In genomic region chr11:85947431-85948272, GRCh38 we compare ENCODE assay signal across 8 cellular contexts.
DNase-seq lines count a peak whose midpoint lies in the region; ATAC-seq and TF ChIP-seq lines count a peak whose summit lies in the region.

No MANE protein-coding gene starts in this region.

- no peak overlapping the region for H3K27ac ChIP-seq in prostate gland

- ATAC-seq in HG03108 (IDR thresholded peaks at IDR 0.05; ENCODE audit: unreplicated experiment): peak; percentile 48
- ATAC-seq in stimulated activated naive B cell treated with anti-CD40 and anti-IgM and Interleukin-4, amounts not matched to agents 10 μg/mL and 1 μg/mL and 100 μg/mL, for 72 hours (replicated peaks): peak; percentile 72 to 80
- no peak for ATAC-seq in HG03354 (IDR thresholded peaks at IDR 0.05; ENCODE audit: poor library complexity, severe bottlenecking, unreplicated experiment)

- H3K27ac Mint-ChIP-seq in activated T-helper 2 cell treated with anti-CD3 and anti-CD28 coated beads, Interferon-gamma antibody, Interleukin-2, Interleukin-4, amounts not matched to agents 10 μg/mL and 5 μg/mL and 100 μg/mL, durations not matched to agents 14 hours and 24 hours and 36 hours: peak overlapping the region; percentile 75
- peak overlapping the region; percentile 32 for H3K27ac Mint-ChIP-seq in stimulated activated naive B cell treated with anti-CD40 and anti-IgM and Interleukin-4, amounts not matched to agents 10 μg/mL and 1 μg/mL and 100 μg/mL, for 72 hours

- TF ChIP-seq CTCF in GM13976 (IDR thresholded peaks at IDR 0.05; ENCODE audit: borderline replicate concordance, control extremely low read depth, extremely low read depth, insufficient read depth, missing control alignments): no peak
- TF ChIP-seq CTCF in prostate gland (IDR thresholded peaks at IDR 0.05): no peak

- H3K4me1 ChIP-seq in prostate gland (replicated peaks): no peaks in the 10 kb centered on the region

- in situ Hi-C loops in GM13976 (cut with MboI; ENCODE audit: low sequenced_read_pairs, unreplicated experiment): no loop called here

- peak; percentile 27 for DNase-seq in GM13976 (ENCODE audit: low spot score)
- DNase-seq in activated T-helper 2 cell treated with anti-CD3 and anti-CD28 coated beads, Interferon-gamma antibody, Interleukin-2, Interleukin-4, amounts not matched to agents 10 μg/mL and 5 μg/mL and 100 μg/mL, durations not matched to agents 14 hours and 24 hours and 36 hours (ENCODE audit: low spot score): no peak
- peak; percentile 50 for DNase-seq in hepatic stellate cell (ENCODE audit: low spot score)
- DNase-seq in stimulated activated naive B cell treated with anti-CD40 and anti-IgM and Interleukin-4, amounts not matched to agents 10 μg/mL and 1 μg/mL and 100 μg/mL, for 72 hours: no peak
- DNase-seq in posterior cingulate gyrus: no peak
- no peak for DNase-seq in prostate gland (ENCODE audit: low spot score)

- peaks cover 26% of the 10 kb centered on the region for H3K9me3 Mint-ChIP-seq in activated T-helper 2 cell treated with anti-CD3 and anti-CD28 coated beads, Interferon-gamma antibody, Interleukin-2, Interleukin-4, amounts not matched to agents 10 μg/mL and 5 μg/mL and 100 μg/mL, durations not matched to agents 14 hours and 24 hours and 36 hours
- H3K9me3 Mint-ChIP-seq in stimulated activated naive B cell treated with anti-CD40 and anti-IgM and Interleukin-4, amounts not matched to agents 10 μg/mL and 1 μg/mL and 100 μg/mL, for 72 hours: peaks cover 12 to 15% of the 10 kb centered on the region in 2 donors

- H3K36me3 Mint-ChIP-seq in activated T-helper 2 cell treated with anti-CD3 and anti-CD28 coated beads, Interferon-gamma antibody, Interleukin-2, Interleukin-4, amounts not matched to agents 10 μg/mL and 5 μg/mL and 100 μg/mL, durations not matched to agents 14 hours and 24 hours and 36 hours (ENCODE audit: low read depth): peaks cover 30% of the 10 kb centered on the region
- H3K36me3 Mint-ChIP-seq in stimulated activated naive B cell treated with anti-CD40 and anti-IgM and Interleukin-4, amounts not matched to agents 10 μg/mL and 1 μg/mL and 100 μg/mL, for 72 hours: peaks cover 8 to 12% of the 10 kb centered on the region in 2 donors

- no peaks in the 10 kb centered on the region for H3K9me3 ChIP-seq in prostate gland

- 28% methylated on average over 5 of the region's 5 CpGs for WGBS in prostate gland

- H3K27me3 Mint-ChIP-seq in activated T-helper 2 cell treated with anti-CD3 and anti-CD28 coated beads, Interferon-gamma antibody, Interleukin-2, Interleukin-4, amounts not matched to agents 10 μg/mL and 5 μg/mL and 100 μg/mL, durations not matched to agents 14 hours and 24 hours and 36 hours (ENCODE audit: low read depth): no peaks in the 10 kb centered on the region
- no peaks in the 10 kb centered on the region for H3K27me3 Mint-ChIP-seq in stimulated activated naive B cell treated with anti-CD40 and anti-IgM and Interleukin-4, amounts not matched to agents 10 μg/mL and 1 μg/mL and 100 μg/mL, for 72 hours

- TF ChIP-seq POLR2A in prostate gland (IDR thresholded peaks at IDR 0.05): no peak

- H3K4me1 Mint-ChIP-seq in activated T-helper 2 cell treated with anti-CD3 and anti-CD28 coated beads, Interferon-gamma antibody, Interleukin-2, Interleukin-4, amounts not matched to agents 10 μg/mL and 5 μg/mL and 100 μg/mL, durations not matched to agents 14 hours and 24 hours and 36 hours (ENCODE audit: low read depth): peaks cover 35% of the 10 kb centered on the region
- peaks cover 16 to 22% of the 10 kb centered on the region in 2 donors for H3K4me1 Mint-ChIP-seq in stimulated activated naive B cell treated with anti-CD40 and anti-IgM and Interleukin-4, amounts not matched to agents 10 μg/mL and 1 μg/mL and 100 μg/mL, for 72 hours

- H3K36me3 ChIP-seq in prostate gland: no peaks in the 10 kb centered on the region

- H3K4me3 ChIP-seq in prostate gland: no peak overlapping the region

- H3K4me3 Mint-ChIP-seq in activated T-helper 2 cell treated with anti-CD3 and anti-CD28 coated beads, Interferon-gamma antibody, Interleukin-2, Interleukin-4, amounts not matched to agents 10 μg/mL and 5 μg/mL and 100 μg/mL, durations not matched to agents 14 hours and 24 hours and 36 hours (ENCODE audit: low read depth): peak overlapping the region; percentile 15
- no peak overlapping the region for H3K4me3 Mint-ChIP-seq in stimulated activated naive B cell treated with anti-CD40 and anti-IgM and Interleukin-4, amounts not matched to agents 10 μg/mL and 1 μg/mL and 100 μg/mL, for 72 hours

- intact Hi-C loops in activated T-helper 2 cell treated with anti-CD3 and anti-CD28 coated beads, Interferon-gamma antibody, Interleukin-2, Interleukin-4, amounts not matched to agents 10 μg/mL and 5 μg/mL and 100 μg/mL, durations not matched to agents 14 hours and 24 hours and 36 hours (cut with micrococcal nuclease): loop anchor here (1.0 to 10.0 kb wide), 13 partner anchors 90 to 859 kb away; partner anchors contain the start of genes CCDC83, EED and PICALM
- intact Hi-C loops in posterior cingulate gyrus (cut with DNase I) (loop anchor here (5.0 to 10.0 kb wide), 3 partner anchors 90 to 120 kb away; partner anchors contain the start of genes CCDC83 and PICALM), prostate gland (cut with DNase I) (loop anchor here (5.0 to 10.0 kb wide), 4 partner anchors 93 to 347 kb away; partner anchors contain the start of genes CCDC83 and PICALM)

- no peaks in the 10 kb centered on the region for H3K27me3 ChIP-seq in prostate gland (replicated peaks; ENCODE audit: insufficient read depth)

Comparison
In these comparisons a context has a peak if more than half of its experiments do, and no peak if none do; other contexts are left out.
1. DNase-seq: peak in GM13976 (single experiment) and hepatic stellate cell (single experiment); none in activated T-helper 2 cell treated with anti-CD3 and anti-CD28 coated beads, Interferon-gamma antibody, Interleukin-2, Interleukin-4, amounts not matched to agents 10 μg/mL and 5 μg/mL and 100 μg/mL, durations not matched to agents 14 hours and 24 hours and 36 hours (single experiment), stimulated activated naive B cell treated with anti-CD40 and anti-IgM and Interleukin-4, amounts not matched to agents 10 μg/mL and 1 μg/mL and 100 μg/mL, for 72 hours (single experiment), posterior cingulate gyrus (0 of 10) and prostate gland (single experiment).